In genomic region chr14:81070511-81070910, GRCh38 we compare ENCODE assay signal across 16 cellular contexts.
"Had no signal": no experiment of that assay in that cellular context is flagged by ENCODE, and none has a peak within 500 bp of the region (broad histone marks: within the 10 kb centered on the region; RNA-seq: fewer than 3 reads in every experiment).

No MANE protein-coding gene starts in this region.

- DNase-seq: effector CD4-positive, alpha-beta T cell; endodermal cell; foreskin keratinocyte; kidney; left cardiac atrium; left ventricle myocardium inferior; lower lobe of right lung; natural killer cell; posterior cingulate gyrus; sigmoid colon; stimulated activated CD4-positive, alpha-beta T cell treated with anti-CD3 and anti-CD28 coated beads, Interleukin-2, amount 100 ng/mL, for 24 hours; stimulated activated CD4-positive, alpha-beta T cell treated with anti-CD3 and anti-CD28 coated beads, Interleukin-4, amount 100 ng/mL, for 4 hours; stimulated activated naive B cell treated with anti-CD40 and anti-IgM and Interleukin-4, amounts not matched to agents 10 μg/mL and 1 μg/mL and 100 μg/mL, for 72 hours; stimulated activated naive CD8-positive, alpha-beta T cell treated with anti-CD3 and anti-CD28 coated beads, Interleukin-15, amount 100 ng/mL, for 72 hours; testis; upper lobe of right lung had no signal
